Comparison of ENCODE assay signal across 18 cellular contexts in the genomic region with DNA sequence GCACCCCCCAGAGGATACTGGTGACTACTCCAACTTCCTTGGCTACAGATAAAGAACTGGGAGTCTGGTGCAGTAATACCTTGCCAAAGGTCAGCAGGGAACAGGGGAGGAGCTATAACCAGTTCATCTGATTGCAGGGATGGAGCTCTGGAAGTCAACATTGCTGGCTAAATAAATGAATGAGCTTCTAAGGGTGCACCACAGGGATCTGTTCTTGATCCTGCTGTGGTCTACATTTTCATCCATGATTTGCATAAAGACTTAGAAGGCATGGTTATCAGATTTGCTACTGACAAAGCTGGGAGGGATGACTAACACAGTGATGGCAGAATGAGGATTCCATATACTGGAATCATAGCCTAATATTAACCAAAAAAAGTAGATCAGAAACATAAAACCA. TPM values are rescaled to one million over a fixed set of nuclear protein-coding genes. Genes with fewer than 3 reads are reported as not detected.
DNase-seq lines count a peak whose midpoint lies in the region; ATAC-seq and TF ChIP-seq lines count a peak whose summit lies in the region.
"Had no signal": no experiment of that assay in that cellular context is flagged by ENCODE, and none has a peak within 500 bp of the region (broad histone marks: within the 10 kb centered on the region; RNA-seq: fewer than 3 reads in every experiment).

No MANE protein-coding gene starts in this region.

- peak; percentile 52 for DNase-seq in BE2C
- peak; percentile 94 for DNase-seq in NCI-H146 (lab: John Stamatoyannopoulos, UW)
- DNase-seq in mucosa of descending colon: peak in 1 of 3 donors; percentile 74
- no peak for DNase-seq in DMS79 treated with DMSO at 0.1 percent for 48 hours (lab: John Stamatoyannopoulos, UW)
- no peak for DNase-seq in osteocyte (ENCODE audit: extremely low spot score, unreplicated experiment)
- DNase-seq: activated CD8-positive, alpha-beta T cell treated with anti-CD3 and anti-CD28 coated beads for 36 hours; DMS 273 treated with DMSO at 0.1 percent for 48 hours; esophagus squamous epithelium; mesenchymal stem cell; NCI-H187 treated with DMSO at 0.1 percent for 48 hours; occipital lobe; stimulated activated CD4-positive, alpha-beta T cell treated with anti-CD3 and anti-CD28 coated beads, Interleukin-12 subunit alpha, Interleukin-12 subunit beta, amount 100 ng/mL, for 4 hours had no signal

- H3K27me3 Mint-ChIP-seq in brain (peaks cover 59% of the 10 kb centered on the region), osteocyte (ENCODE audit: unreplicated experiment) (peaks cover 21% of the 10 kb centered on the region)

- peak overlapping the region in 1 of 5 experiments; percentile 35 for H3K4me3 Mint-ChIP-seq in brain
- H3K4me3 Mint-ChIP-seq in osteocyte (ENCODE audit: unreplicated experiment): no peak overlapping the region
- H3K4me3 Mint-ChIP-seq: activated CD8-positive, alpha-beta T cell treated with anti-CD3 and anti-CD28 coated beads for 36 hours; activated T-helper 17 cell treated with anti-CD3 and anti-CD28 coated beads, Interleukin-2, amount 50 U/mL, for 72 hours; B cell; dendritic cell treated with granulocyte-macrophage colony-stimulating factor and Interleukin-4, amounts not matched to agents 40 ng/mL and 50 ng/mL, for 4 days had no signal

- peaks cover 79% of the 10 kb centered on the region for H3K4me1 ChIP-seq in BE2C
- peaks cover 69% of the 10 kb centered on the region for H3K4me1 ChIP-seq in mucosa of descending colon (ENCODE audit: low read depth)
- H3K4me1 ChIP-seq: esophagus squamous epithelium had no signal

- no peaks in the 10 kb centered on the region for H3K27me3 ChIP-seq in BE2C
- H3K27me3 ChIP-seq: esophagus squamous epithelium had no signal

- H3K9me3 ChIP-seq in BE2C: no peaks in the 10 kb centered on the region
- no peaks in the 10 kb centered on the region for H3K9me3 ChIP-seq in mucosa of descending colon
- H3K9me3 ChIP-seq: esophagus squamous epithelium had no signal

- peaks cover 80% of the 10 kb centered on the region for H3K4me1 Mint-ChIP-seq in brain
- H3K4me1 Mint-ChIP-seq in osteocyte (ENCODE audit: unreplicated experiment): peaks cover 5% of the 10 kb centered on the region
- H3K4me1 Mint-ChIP-seq: B cell had no signal

- ATAC-seq in mucosa of descending colon (peak; percentile 82), GM19351 (IDR thresholded peaks at IDR 0.05; ENCODE audit: unreplicated experiment) (no peak), HG02840 (IDR thresholded peaks at IDR 0.05; ENCODE audit: low FRiP score, unreplicated experiment) (no peak)
- ATAC-seq: activated CD8-positive, alpha-beta T cell treated with anti-CD3 and anti-CD28 coated beads for 36 hours; activated T-helper 17 cell treated with anti-CD3 and anti-CD28 coated beads, Interleukin-2, amount 50 U/mL, for 72 hours had no signal

- TF ChIP-seq CTCF in BE2C (IDR thresholded peaks at IDR 0.05; ENCODE audit: low read depth, low read length): no peak
- TF ChIP-seq CTCF in brain (conservative IDR thresholded peaks at IDR 0.05): no peak
- TF ChIP-seq CTCF in mucosa of descending colon (IDR thresholded peaks at IDR 0.05): no peak
- TF ChIP-seq CTCF in osteocyte (IDR thresholded peaks at IDR 0.05): no peak

- H3K27ac Mint-ChIP-seq in brain (peak overlapping the region in 3 of 5 experiments; percentile 82 to 87 (median 84)), osteocyte (ENCODE audit: unreplicated experiment) (no peak overlapping the region)
- H3K27ac Mint-ChIP-seq: activated CD8-positive, alpha-beta T cell treated with anti-CD3 and anti-CD28 coated beads for 36 hours; activated T-helper 17 cell treated with anti-CD3 and anti-CD28 coated beads, Interleukin-2, amount 50 U/mL, for 72 hours; B cell; dendritic cell treated with granulocyte-macrophage colony-stimulating factor and Interleukin-4, amounts not matched to agents 40 ng/mL and 50 ng/mL, for 4 days had no signal

- no peaks in the 10 kb centered on the region for H3K9me3 Mint-ChIP-seq in brain
- H3K9me3 Mint-ChIP-seq in osteocyte (ENCODE audit: unreplicated experiment): no peaks in the 10 kb centered on the region
- H3K9me3 Mint-ChIP-seq: activated CD8-positive, alpha-beta T cell treated with anti-CD3 and anti-CD28 coated beads for 36 hours; activated T-helper 17 cell treated with anti-CD3 and anti-CD28 coated beads, Interleukin-2, amount 50 U/mL, for 72 hours; dendritic cell treated with granulocyte-macrophage colony-stimulating factor and Interleukin-4, amounts not matched to agents 40 ng/mL and 50 ng/mL, for 4 days had no signal

- intact Hi-C loops in mucosa of descending colon (cut with DNase I, micrococcal nuclease): no loop called here

- H3K4me3 ChIP-seq in BE2C (ENCODE audit: low read depth, low read length) (no peak overlapping the region), mucosa of descending colon (no peak overlapping the region)
- H3K4me3 ChIP-seq: esophagus squamous epithelium had no signal

- no peaks in the 10 kb centered on the region for H3K36me3 Mint-ChIP-seq in brain
- no peaks in the 10 kb centered on the region for H3K36me3 Mint-ChIP-seq in osteocyte (ENCODE audit: unreplicated experiment)

- 0 out of 2 replicates have a peak, but pooled peaks cover 4% of the 10 kb centered on the region for H3K36me3 ChIP-seq in BE2C
- no peaks in the 10 kb centered on the region for H3K36me3 ChIP-seq in mucosa of descending colon (ENCODE audit: low read depth)
- H3K36me3 ChIP-seq: esophagus squamous epithelium had no signal

RNA-seq across cellular contexts. Expression of gene PLEKHA6, which starts 18.3 kb away (rescaled TPM):
- 47.9 TPM for polyA plus RNA-seq in BE2C (2012; ENCODE audit: insufficient read depth, insufficient read length, low read depth)
- polyA plus RNA-seq in brain (ENCODE audit: insufficient read depth, low read depth, low replicate concordance): 27.8 TPM
- 100 to 1,000 TPM in 2 of 3 donors, 10 to 100 TPM in 1; 82.4 to 154 (median 115) TPM for total RNA-seq in mucosa of descending colon
- 0.24 and 0.26 TPM in 2 replicates for total RNA-seq in osteocyte

Comparison
In these comparisons a context has a peak if more than half of its experiments do, and no peak if none do; other contexts are left out.
1. DNase-seq: peak in BE2C (single experiment) and NCI-H146 (single experiment); none in DMS79 treated with DMSO at 0.1 percent for 48 hours (single experiment) and osteocyte (single experiment).
2. RNA of gene PLEKHA6, which starts 18.3 kb away (total RNA-seq): 82.4 to 154 TPM in mucosa of descending colon; 0.24 to 0.26 TPM in osteocyte; every median in the first group is over 10 times any median in the second.